18 cellular contexts compared by ENCODE assay signal in the genomic region with DNA sequence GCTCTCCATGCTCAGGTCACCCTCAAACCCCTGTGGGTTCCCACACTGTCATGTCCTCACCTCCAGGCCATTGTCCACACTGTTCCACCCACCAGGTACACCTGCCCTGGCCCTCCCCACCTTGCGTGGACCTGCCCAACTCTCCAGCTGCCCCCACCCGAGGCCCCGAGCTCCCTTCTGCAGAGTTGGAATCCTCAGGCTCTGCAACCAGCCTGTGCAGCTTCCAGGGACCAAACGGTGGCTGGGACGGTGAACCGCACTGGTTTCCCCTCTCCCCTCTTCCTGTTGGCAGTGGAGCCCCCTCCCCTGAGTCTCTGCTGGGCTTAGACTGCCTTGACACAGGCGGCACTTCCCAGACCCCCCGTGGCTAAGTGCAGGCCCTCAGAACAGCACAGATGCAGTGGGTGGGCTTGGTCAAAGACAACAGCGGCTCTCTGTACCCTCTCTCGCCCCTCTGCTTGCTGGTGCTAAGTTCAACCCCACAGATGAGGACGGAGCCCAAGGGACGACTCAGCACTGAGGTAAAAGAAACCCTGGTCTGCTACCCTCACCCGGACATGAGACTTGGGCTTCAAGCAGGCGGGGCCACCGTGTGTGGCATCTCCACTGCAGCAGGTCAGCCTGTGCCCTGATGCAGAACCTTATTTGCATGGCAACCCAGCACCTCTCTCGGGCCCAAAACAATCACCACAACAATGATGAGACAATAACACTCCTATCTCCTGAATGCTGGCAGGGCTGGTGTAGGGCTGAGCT. TPM values are rescaled to one million over a fixed set of nuclear protein-coding genes. Genes with fewer than 3 reads are reported as not detected.
DNase-seq lines count a peak whose midpoint lies in the region; ATAC-seq and TF ChIP-seq lines count a peak whose summit lies in the region.
"Had no signal": no experiment of that assay in that cellular context is flagged by ENCODE, and none has a peak within 500 bp of the region (broad histone marks: within the 10 kb centered on the region; RNA-seq: fewer than 3 reads in every experiment).

No MANE protein-coding gene starts in this region.

- H3K79me1 ChIP-seq in H9 (ENCODE audit: insufficient read depth, low read depth, low read length, poor library complexity, severe bottlenecking): no peaks in the 10 kb centered on the region

- no peaks in the 10 kb centered on the region for H3K23me2 ChIP-seq in H9 (ENCODE audit: insufficient read length, low read depth, low read length, poor library complexity, severe bottlenecking)

- H3K4me1 Mint-ChIP-seq in memory B cell (peaks cover 26% of the 10 kb centered on the region), H9 (peaks cover 6 to 10% of the 10 kb centered on the region in 2 experiments)

- H3K4me1 ChIP-seq in Peyer's patch (peaks cover 0 to 16% (median 0%) of the 10 kb centered on the region in 4 donors), upper lobe of right lung (no peaks in the 10 kb centered on the region), H9 (ENCODE audit: insufficient read depth, low read length) (no peaks in the 10 kb centered on the region)

- H3K79me2 ChIP-seq in H9 (ENCODE audit: insufficient read depth, low read length): no peaks in the 10 kb centered on the region

- H2AFZ ChIP-seq in H9 (ENCODE audit: low read length): no peak overlapping the region

- no peak overlapping the region for H2AK5ac ChIP-seq in H9 (ENCODE audit: insufficient read length, low read length)

- no peak overlapping the region for H2BK15ac ChIP-seq in H9 (ENCODE audit: low read depth, low read length)

- H4K20me1 ChIP-seq in H9 (ENCODE audit: control insufficient read depth, insufficient read depth, insufficient read length): no peaks in the 10 kb centered on the region

- H3K9me3 ChIP-seq in Peyer's patch (no peaks in the 10 kb centered on the region), upper lobe of right lung (no peaks in the 10 kb centered on the region), H9 (ENCODE audit: control insufficient read depth, low read depth, low read length) (no peaks in the 10 kb centered on the region)
- H3K9me3 ChIP-seq: SK-N-SH had no signal

- H3K4ac ChIP-seq in H9 (ENCODE audit: low read depth, low read length): no peak overlapping the region

- no peak overlapping the region for H3K23ac ChIP-seq in H9 (ENCODE audit: insufficient read length, low read depth, low read length)

- intact Hi-C loops in upper lobe of right lung (cut with DNase I): no loop called here

- no peaks in the 10 kb centered on the region for H3K36me3 ChIP-seq in Peyer's patch
- H3K36me3 ChIP-seq in upper lobe of right lung: no peaks in the 10 kb centered on the region

- no peak overlapping the region for H3T11ph ChIP-seq in H9 (ENCODE audit: low read length)

- H2BK120ac ChIP-seq in H9 (ENCODE audit: low read depth, low read length, poor library complexity, severe bottlenecking): no peak overlapping the region

- DNase-seq in Peyer's patch (peak in 2 of 3 donors; percentile 31 to 37), memory B cell (ENCODE audit: low spot score in 2 of 2) (no peak), upper lobe of right lung (peak; percentile 52), H9 (no peak), UCSD-AML1 (lab: John Stamatoyannopoulos, UW; ENCODE audit: unreplicated experiment) (no peak), GF-D8 (lab: John Stamatoyannopoulos, UW) (no peak)
- DNase-seq: AML-193, HCEC 1CT, NCI-H1092, NCI-H146, NCI-H2081 treated with DMSO at 0.1 percent for 48 hours, NCI-H510A treated with DMSO at 0.1 percent for 48 hours, Right ventricle myocardium superior, SK-N-SH had no signal

- H3K4me3 ChIP-seq in Peyer's patch (no peak overlapping the region), upper lobe of right lung (no peak overlapping the region)

- no peak overlapping the region for H2BK12ac ChIP-seq in H9 (ENCODE audit: insufficient read length, low read depth, low read length)

- no CpG with 5 or more reads among the region's 16 CpGs for WGBS in H9 (ENCODE audit: extremely low coverage, insufficient read length, low lambda C conversion rate)

- ATAC-seq in GM19324 (IDR thresholded peaks at IDR 0.05; ENCODE audit: low FRiP score, unreplicated experiment) (peak; percentile 67), memory B cell (ENCODE audit: low read depth) (peak; percentile 74), upper lobe of right lung (no peak)
- ATAC-seq: Panc1 had no signal

- H3K27me3 ChIP-seq in Peyer's patch: no peaks in the 10 kb centered on the region
- H3K27me3 ChIP-seq in upper lobe of right lung: no peaks in the 10 kb centered on the region
- no peaks in the 10 kb centered on the region for H3K27me3 ChIP-seq in H9 (ENCODE audit: insufficient read depth, low read length)

- TF ChIP-seq CTCF in Peyer's patch (IDR thresholded peaks at IDR 0.05) (no peak), upper lobe of right lung (IDR thresholded peaks at IDR 0.05) (no peak), H9 (conservative IDR thresholded peaks at IDR 0.05) (no peak)

- no peak overlapping the region for H3K9ac ChIP-seq in H9 (ENCODE audit: extremely low read depth, insufficient read length, low read length)
- H3K9ac ChIP-seq: SK-N-SH had no signal

- H3K27ac ChIP-seq in Peyer's patch: no peak overlapping the region
- no peak overlapping the region for H3K27ac ChIP-seq in upper lobe of right lung
- H3K27ac ChIP-seq in H9 (ENCODE audit: insufficient read length, low read depth, low read length): no peak overlapping the region

- no peak overlapping the region; the same call in 1 of the 2 replicates for H3K14ac ChIP-seq in H9 (ENCODE audit: insufficient read depth, low read length)

- H3K36me3 Mint-ChIP-seq in memory B cell (peaks cover 27% of the 10 kb centered on the region), H9 (ENCODE audit: insufficient read depth in 1 of 3, low read depth in 3 of 3) (no peaks in the 10 kb centered on the region)

- no peak overlapping the region for H4K5ac ChIP-seq in H9 (ENCODE audit: insufficient read length, low read depth, low read length)

- no peak overlapping the region for H3K56ac ChIP-seq in H9 (ENCODE audit: insufficient read length, low read depth, low read length)

- no peak overlapping the region for H2BK20ac ChIP-seq in H9 (ENCODE audit: low read depth, low read length, poor library complexity, severe bottlenecking)

- TF ChIP-seq POLR2A in Peyer's patch (IDR thresholded peaks at IDR 0.05): no peak

- no peak overlapping the region for H4K8ac ChIP-seq in H9 (replicated peaks; ENCODE audit: insufficient read length, low read depth, low read length)

- H3K9me3 Mint-ChIP-seq in memory B cell (no peaks in the 10 kb centered on the region), H9 (no peaks in the 10 kb centered on the region)
- H3K9me3 Mint-ChIP-seq: CD4-positive, alpha-beta T cell had no signal

- H2BK5ac ChIP-seq in H9 (ENCODE audit: insufficient read length, low read length): no peak overlapping the region

- H3K4me3 Mint-ChIP-seq in memory B cell: peak overlapping the region; percentile 41
- no peak overlapping the region for H3K4me3 Mint-ChIP-seq in H9
- H3K4me3 Mint-ChIP-seq: CD4-positive, alpha-beta T cell had no signal

- no peak overlapping the region for H3K4me2 ChIP-seq in H9 (ENCODE audit: insufficient read depth, insufficient read length, low read length)
- H3K4me2 ChIP-seq: SK-N-SH had no signal

- no peak overlapping the region for H3K18ac ChIP-seq in H9 (ENCODE audit: insufficient read length, low read depth, low read length)

- no peak overlapping the region for H4K91ac ChIP-seq in H9 (ENCODE audit: insufficient read length, low read depth, low read length)

- H3K27me3 Mint-ChIP-seq in memory B cell (no peaks in the 10 kb centered on the region), H9 (ENCODE audit: low read depth) (peaks cover 3% of the 10 kb centered on the region)
- H3K27me3 Mint-ChIP-seq: CD4-positive, alpha-beta T cell had no signal

- H3K27ac Mint-ChIP-seq in memory B cell (peak overlapping the region; percentile 67), H9 (no peak overlapping the region)
- H3K27ac Mint-ChIP-seq: CD4-positive, alpha-beta T cell had no signal

RNA-seq across cellular contexts. Expression of a gene that starts 11.0 kb away (rescaled TPM):
- total RNA-seq in Peyer's patch (10 to 100 TPM in 1 of 4 donors, 1 to 10 TPM in 2, not detected in 1; 2.3 to 14.0 (median 9.8) TPM), upper lobe of right lung (2.7 TPM), H9 (2021) (not detected in 2 replicates)
- total RNA-seq: MCF 10A, Right ventricle myocardium superior had no signal

RNA-seq across cellular contexts. Expression of a gene that starts 48.4 kb away (rescaled TPM):
- total RNA-seq in Peyer's patch: 1,000 to 10,000 TPM in 1 of 4 donors, 100 to 1,000 TPM in 2, 10 to 100 TPM in 1; 98.2 to 2,194 (median 572) TPM
- 4.7 TPM for total RNA-seq in upper lobe of right lung
- not detected in 2 replicates for total RNA-seq in H9 (2021)
- total RNA-seq: CD4-positive, alpha-beta T cell; MCF 10A had no signal

Comparison
In these comparisons a context has a peak if more than half of its experiments do, and no peak if none do; other contexts are left out.
1. DNase-seq: peak in Peyer's patch (2 of 3) and upper lobe of right lung (single experiment); none in memory B cell (0 of 2), H9 (single experiment), UCSD-AML1 (single experiment) and GF-D8 (single experiment).
2. RNA of a gene that starts 48.4 kb away (total RNA-seq): 98.2 to 2,194 TPM in Peyer's patch; 4.7 TPM in upper lobe of right lung (single experiment) and not detected in H9; every median in the first group is over 10 times any median in the second.